Comparison of ENCODE assay signal across 8 cellular contexts in the genomic region with DNA sequence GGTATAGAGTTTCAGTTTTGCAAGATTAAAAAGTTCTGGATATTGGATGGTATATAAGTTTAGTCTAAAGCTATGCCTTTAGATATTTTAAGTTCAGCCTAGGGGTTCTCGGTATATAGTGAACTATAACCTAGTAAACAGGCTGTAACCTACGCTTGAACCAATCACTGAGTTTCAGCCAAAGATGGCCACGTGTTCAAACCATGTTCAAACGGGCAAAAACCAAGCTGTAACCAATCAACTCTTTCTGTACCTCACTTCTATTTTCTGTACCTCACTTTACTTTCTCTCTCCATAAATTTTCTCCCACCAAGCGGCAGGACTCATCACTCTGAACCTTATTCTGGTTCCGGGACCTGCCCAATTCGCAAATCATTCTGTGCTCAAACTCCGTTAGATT. TPM values are rescaled to one million over a fixed set of nuclear protein-coding genes. Genes with fewer than 3 reads are reported as not detected.
DNase-seq lines count a peak whose midpoint lies in the region; FAIRE-seq and TF ChIP-seq lines count a peak whose summit lies in the region.
"Had no signal": no experiment of that assay in that cellular context is flagged by ENCODE, and none has a peak within 500 bp of the region (broad histone marks: within the 10 kb centered on the region; RNA-seq: fewer than 3 reads in every experiment).

No MANE protein-coding gene starts in this region.

- DNase-seq in HAP-1 (ENCODE audit: low spot score in 2 of 2) (no peak), SJSA1 (ENCODE audit: low read depth in 1 of 2, low spot score in 2 of 2) (no peak), fibroblast of lung (ENCODE audit: low read depth in 2 of 2) (no peak), small intestine (no peak), NCI-H2196 treated with DMSO at 0.1 percent for 48 hours (lab: John Stamatoyannopoulos, UW; ENCODE audit: unreplicated experiment) (no peak), NCI-H524 (lab: John Stamatoyannopoulos, UW) (no peak)
- no peak for DNase-seq in stimulated activated CD4-positive, alpha-beta T cell treated with anti-CD3 and anti-CD28 coated beads, Interleukin-15, amount 100 ng/mL, for 24 hours

- H3K9ac ChIP-seq in fibroblast of lung (ENCODE audit: insufficient read depth, low read length), result no peak overlapping the region

- H2AFZ ChIP-seq in fibroblast of lung (ENCODE audit: low read length), result no peak overlapping the region

- in situ Hi-C loops in HAP-1 (cut with MboI; ENCODE audit: low sequenced_read_pairs), result loop anchor here (25.0 kb wide), 1 partner anchor 244 kb away; no protein-coding TSS in a partner anchor

- H3K4me1 ChIP-seq in HAP-1, result peaks cover 7% of the 10 kb centered on the region
- H3K4me1 ChIP-seq in SJSA1 (replicated peaks), result peaks cover 12% of the 10 kb centered on the region
- H3K4me1 ChIP-seq in fibroblast of lung (ENCODE audit: control insufficient read depth, extremely low read depth, insufficient read depth, low read length), result peaks cover 2% of the 10 kb centered on the region
- peaks cover 0 to 4% of the 10 kb centered on the region in 2 donors for H3K4me1 ChIP-seq in small intestine (ENCODE audit: control insufficient read depth in 2 of 2, insufficient read depth in 1 of 2, low read depth in 1 of 2, low read length in 1 of 2)

- TF ChIP-seq CTCF in fibroblast of lung (conservative IDR thresholded peaks at IDR 0.05 in 1 of 2, IDR thresholded peaks at IDR 0.05 in 1 of 2; ENCODE audit: low read depth in 1 of 2, low read length in 2 of 2), result no peak

- H3K27ac ChIP-seq in SJSA1, result peak overlapping the region; percentile 94
- peak overlapping the region; percentile 95 for H3K27ac ChIP-seq in fibroblast of lung (ENCODE audit: insufficient read depth, low read length)
- peak overlapping the region; percentile 4 to 32 for H3K27ac ChIP-seq in small intestine (ENCODE audit: low read depth in 1 of 2, low read length in 1 of 2)

- H3K36me3 ChIP-seq in HAP-1 (replicated peaks) (peaks cover 3% of the 10 kb centered on the region; the same call in 1 of the 2 replicates), SJSA1 (peaks cover 41% of the 10 kb centered on the region), fibroblast of lung (ENCODE audit: control insufficient read depth, insufficient read depth, low read length) (no peaks in the 10 kb centered on the region), small intestine (ENCODE audit: control insufficient read depth in 2 of 2, insufficient read depth in 2 of 2, low read length in 2 of 2) (no peaks in the 10 kb centered on the region)

- no peak for FAIRE-seq in small intestine (lab: Jason Lieb, UNC)
- FAIRE-seq: bronchial epithelial cell had no signal

- H4K20me1 ChIP-seq in fibroblast of lung (ENCODE audit: control insufficient read depth, extremely low read depth, insufficient read depth, low read length), result no peaks in the 10 kb centered on the region

- peak overlapping the region; percentile 99 for H3K4me2 ChIP-seq in fibroblast of lung (ENCODE audit: extremely low read depth, insufficient read depth, low read length)

- H3K79me2 ChIP-seq in fibroblast of lung (ENCODE audit: control insufficient read depth, insufficient read depth, low read length), result peaks cover 49% of the 10 kb centered on the region

- WGBS in small intestine, 3 donors, result 76 to 79% (median 78%) methylated on average over 8 of the region's 8 CpGs

- peak overlapping the region; percentile 71 for H3K4me3 ChIP-seq in HAP-1
- H3K4me3 ChIP-seq in SJSA1, result peak overlapping the region; percentile 66
- H3K4me3 ChIP-seq in fibroblast of lung (replicated peaks in 1 of 4; ENCODE audit: control extremely low read depth in 1 of 4, insufficient read depth in 1 of 4, low read depth in 3 of 4, low read length in 4 of 4), result peak overlapping the region; percentile 56 to 91 (median 76)
- H3K4me3 ChIP-seq in small intestine (ENCODE audit: low read depth in 1 of 2, low read length in 2 of 2), result peak overlapping the region in 1 of 2 donors; percentile 23

- H3K27me3 ChIP-seq in HAP-1 (ENCODE audit: low read depth) (no peaks in the 10 kb centered on the region), SJSA1 (replicated peaks) (no peaks in the 10 kb centered on the region), fibroblast of lung (ENCODE audit: control insufficient read depth, insufficient read depth, low read length) (no peaks in the 10 kb centered on the region), small intestine (ENCODE audit: control insufficient read depth in 2 of 2, insufficient read depth in 2 of 2, low read length in 2 of 2) (no peaks in the 10 kb centered on the region)

- H3K9me3 ChIP-seq in HAP-1 (peaks cover 2% of the 10 kb centered on the region), SJSA1 (replicated peaks) (no peaks in the 10 kb centered on the region), fibroblast of lung (ENCODE audit: control insufficient read depth, insufficient read depth, low read depth, low read length) (no peaks in the 10 kb centered on the region), small intestine (ENCODE audit: control insufficient read depth, low read depth) (no peaks in the 10 kb centered on the region)

RNA-seq across cellular contexts. Expression of gene TMBIM4, which starts 1.4 kb away (rescaled TPM):
- 162 and 206 TPM in 2 replicates for total RNA-seq in SJSA1 (2014; rRNA removed; shearing (Covaris generic))
- total RNA-seq in fibroblast of lung, result 48.8 and 69.2 TPM in 2 replicates
- polyA plus RNA-seq in fibroblast of lung, result 128 and 140 TPM in 2 replicates
- polyA plus RNA-seq in fibroblast of lung (2012), result 99.9 and 114 TPM in 2 replicates
- 18.7 and 45.1 TPM in 2 replicates for polyA minus RNA-seq in fibroblast of lung (ENCODE audit: low replicate concordance)
- polyA plus RNA-seq in small intestine, result 100 to 1,000 TPM in 1 of 3 donors, 10 to 100 TPM in 2; 45.7 to 165 (median 56.4) TPM

RNA-seq across cellular contexts. Expression of gene IRAK3, which starts 20.6 kb away (rescaled TPM):
- not detected in 2 replicates for total RNA-seq in SJSA1 (2014; rRNA removed; shearing (Covaris generic))
- 7.4 and 11.1 TPM in 2 replicates for total RNA-seq in fibroblast of lung
- polyA plus RNA-seq in fibroblast of lung (3.2 and 4.5 TPM in 2 replicates), small intestine (1 to 10 TPM in 1 of 3 donors, under 1 TPM in 2; 0.22 to 4.0 (median 0.81) TPM)
- 1.1 and 2.4 TPM in 2 replicates for polyA plus RNA-seq in fibroblast of lung (2012)
- 1.3 and 3.9 TPM in 2 replicates for polyA minus RNA-seq in fibroblast of lung (ENCODE audit: low replicate concordance)

RNA-seq across cellular contexts. Expression of gene LLPH, which starts 37.9 kb away (rescaled TPM):
- 22.0 and 31.2 TPM in 2 replicates for total RNA-seq in SJSA1 (2014; rRNA removed; shearing (Covaris generic))
- total RNA-seq in fibroblast of lung, result 5.8 and 6.7 TPM in 2 replicates
- polyA plus RNA-seq in fibroblast of lung (30.5 and 30.7 TPM in 2 replicates), small intestine (10 to 100 TPM; 18.8 to 28.3 (median 26.5) TPM)
- 40.9 and 42.8 TPM in 2 replicates for polyA plus RNA-seq in fibroblast of lung (2012)
- 0.67 and 1.0 TPM in 2 replicates for polyA minus RNA-seq in fibroblast of lung (ENCODE audit: low replicate concordance)

Comparison
In these comparisons a context has a peak if more than half of its experiments do, and no peak if none do; other contexts are left out.
1. H3K27ac ChIP-seq: peak in every context shown above with its lines; median percentile 95 in fibroblast of lung; 94 in SJSA1; 18 in small intestine.